Comparison of ENCODE assay signal across 16 cellular contexts in genomic region chr4:24071612-24072372, GRCh38.
DNase-seq lines count a peak whose midpoint lies in the region; FAIRE-seq lines count a peak whose summit lies in the region.
"Had no signal": no experiment of that assay in that cellular context is flagged by ENCODE, and none has a peak within 500 bp of the region (broad histone marks: within the 10 kb centered on the region; RNA-seq: fewer than 3 reads in every experiment).

No MANE protein-coding gene starts in this region.

- H4K91ac ChIP-seq in mesenchymal stem cell (ENCODE audit: low read length), result no peak overlapping the region

- H3K27ac ChIP-seq in mesenchymal stem cell (ENCODE audit: low read length, poor library complexity, severe bottlenecking), result no peak overlapping the region
- H3K27ac ChIP-seq in caudate nucleus (ENCODE audit: low read depth, low read length), result no peak overlapping the region
- H3K27ac ChIP-seq: BLaER1 treated with 17β-estradiol and CSF1 and Interleukin-3, amounts not matched to agents 10 nM and 100 nM; GM23248 had no signal

- no peak overlapping the region for H3K4me3 ChIP-seq in mesenchymal stem cell (ENCODE audit: insufficient read depth in 1 of 2, low read depth in 1 of 2, low read length in 2 of 2)
- H3K4me3 ChIP-seq: BLaER1 treated with 17β-estradiol and CSF1 and Interleukin-3, amounts not matched to agents 10 nM and 100 nM; GM23248; HAP-1 had no signal

- no peak overlapping the region for H3K18ac ChIP-seq in mesenchymal stem cell (ENCODE audit: low read depth in 1 of 2, low read length in 2 of 2)

- no peak overlapping the region for H3K4ac ChIP-seq in mesenchymal stem cell (ENCODE audit: low read depth in 1 of 2, low read length in 2 of 2)

- peaks cover 6% of the 10 kb centered on the region for H3K4me1 ChIP-seq in mesenchymal stem cell (ENCODE audit: control insufficient read depth, insufficient read depth, low read depth, low read length)
- H3K4me1 ChIP-seq: BLaER1 treated with 17β-estradiol and CSF1 and Interleukin-3, amounts not matched to agents 10 nM and 100 nM; HAP-1 had no signal

- no peak overlapping the region for H3K14ac ChIP-seq in mesenchymal stem cell (ENCODE audit: low read length in 2 of 2)

- H2BK15ac ChIP-seq in mesenchymal stem cell (ENCODE audit: low read depth, poor library complexity, severe bottlenecking), result no peak overlapping the region

- DNase-seq in RCC 7860 (ENCODE audit: low spot score) (no peak), frontal cortex (ENCODE audit: low spot score in 2 of 2) (no peak), mesenchymal stem cell (no peak), NCI-H1417 treated with DMSO at 0.1 percent for 48 hours (lab: John Stamatoyannopoulos, UW) (no peak), caudate nucleus (lab: John Stamatoyannopoulos, UW) (no peak), NCI-H526 (lab: John Stamatoyannopoulos, UW) (no peak)
- DNase-seq: 8988T; Calu3; CD8-positive, alpha-beta T cell; DMS79 treated with DMSO at 0.1 percent for 48 hours; GM23248 had no signal

- no peaks in the 10 kb centered on the region for H3K36me3 ChIP-seq in mesenchymal stem cell (ENCODE audit: control insufficient read depth in 1 of 2, insufficient read depth in 2 of 2, low read depth in 1 of 2, low read length in 2 of 2)
- H3K36me3 ChIP-seq: BLaER1 treated with 17β-estradiol and CSF1 and Interleukin-3, amounts not matched to agents 10 nM and 100 nM; HAP-1 had no signal

- H3K4me2 ChIP-seq in mesenchymal stem cell (ENCODE audit: low read length, poor library complexity, severe bottlenecking), result no peak overlapping the region
- H3K4me2 ChIP-seq: BLaER1 treated with 17β-estradiol and CSF1 and Interleukin-3, amounts not matched to agents 10 nM and 100 nM had no signal

- WGBS in mesenchymal stem cell, result 93% methylated on average over 1 of the region's 2 CpGs

- H3K9ac ChIP-seq in mesenchymal stem cell (ENCODE audit: low read length), result no peak overlapping the region
- H3K9ac ChIP-seq: BLaER1 treated with 17β-estradiol and CSF1 and Interleukin-3, amounts not matched to agents 10 nM and 100 nM; GM23248 had no signal

- H2AFZ ChIP-seq in mesenchymal stem cell (ENCODE audit: low read depth, low read length), result no peak overlapping the region
- H2AFZ ChIP-seq: GM23248 had no signal

- H3K27me3 ChIP-seq in mesenchymal stem cell (ENCODE audit: control insufficient read depth in 1 of 2, insufficient read depth in 1 of 2, low read length in 2 of 2), result no peaks in the 10 kb centered on the region
- H3K27me3 ChIP-seq: BLaER1 treated with 17β-estradiol and CSF1 and Interleukin-3, amounts not matched to agents 10 nM and 100 nM had no signal

- no peak overlapping the region for H2BK5ac ChIP-seq in mesenchymal stem cell (ENCODE audit: low read depth, low read length, poor library complexity, severe bottlenecking)

- no peak overlapping the region for H4K8ac ChIP-seq in mesenchymal stem cell (ENCODE audit: low read length)

- H2AK5ac ChIP-seq in mesenchymal stem cell (ENCODE audit: low read length, severe bottlenecking), result peak overlapping the region; percentile 81

- no peaks in the 10 kb centered on the region for H3K9me3 ChIP-seq in mesenchymal stem cell (ENCODE audit: control insufficient read depth, low read length)
- H3K9me3 ChIP-seq: HAP-1 had no signal

- H2BK12ac ChIP-seq in mesenchymal stem cell (ENCODE audit: low read length in 2 of 2), result no peak overlapping the region

- H3K79me1 ChIP-seq in mesenchymal stem cell (replicated peaks; ENCODE audit: low read length, poor library complexity, severe bottlenecking), result no peaks in the 10 kb centered on the region

- no peak overlapping the region for H2BK120ac ChIP-seq in mesenchymal stem cell (ENCODE audit: low read depth, low read length)

- FAIRE-seq in A204.1 (lab: Jason Lieb, UNC) (peak; percentile 84), RCC 7860 (lab: Jason Lieb, UNC) (peak; percentile 80), frontal cortex (lab: Jason Lieb, UNC) (peak; percentile 37)
- FAIRE-seq: GM12891, GM19239 had no signal

- H3K23ac ChIP-seq in mesenchymal stem cell (ENCODE audit: low read length in 2 of 2), result no peak overlapping the region
